In genomic region chr9:105244996-105245719, GRCh38 we compare ENCODE assay signal across 8 cellular contexts. TPM values are rescaled to one million over a fixed set of nuclear protein-coding genes. Genes with fewer than 3 reads are reported as not detected.
A peak's percentile ranks its signal among the peaks of the same experiment; 100 is the strongest.
DNase-seq lines count a peak whose midpoint lies in the region; ATAC-seq and TF ChIP-seq lines count a peak whose summit lies in the region.

No MANE protein-coding gene starts in this region.

- H3K27ac Mint-ChIP-seq in CD4-positive, alpha-beta memory T cell = peak overlapping the region; percentile 89 to 96 (median 92)
- no peak overlapping the region for H3K27ac Mint-ChIP-seq in activated naive CD8-positive, alpha-beta T cell

- peak; percentile 23 for ATAC-seq in Right ventricle myocardium superior (ENCODE audit: poor library complexity)

- no peak for TF ChIP-seq POLR2A in ovary (IDR thresholded peaks at IDR 0.05)

- peak overlapping the region; percentile 31 for H3K27ac ChIP-seq in CD4-positive, alpha-beta memory T cell (ENCODE audit: low read depth, low read length)
- H3K27ac ChIP-seq in SJCRH30 = no peak overlapping the region
- H3K27ac ChIP-seq in ovary = peak overlapping the region; percentile 26 to 39
- H3K27ac ChIP-seq in urinary bladder (ENCODE audit: low read depth) = peak overlapping the region; percentile 87

- peak overlapping the region; percentile 89 to 95 (median 92) for H3K4me3 Mint-ChIP-seq in CD4-positive, alpha-beta memory T cell
- peak overlapping the region; percentile 90 for H3K4me3 Mint-ChIP-seq in activated naive CD8-positive, alpha-beta T cell

- H3K27me3 Mint-ChIP-seq in CD4-positive, alpha-beta memory T cell = peaks cover 2 to 4% of the 10 kb centered on the region in 2 donors
- H3K27me3 Mint-ChIP-seq in activated naive CD8-positive, alpha-beta T cell = no peaks in the 10 kb centered on the region

- peaks cover 8 to 49% (median 20%) of the 10 kb centered on the region in 4 donors for H3K4me1 Mint-ChIP-seq in CD4-positive, alpha-beta memory T cell
- H3K4me1 Mint-ChIP-seq in activated naive CD8-positive, alpha-beta T cell (ENCODE audit: low read depth) = peaks cover 27% of the 10 kb centered on the region

- no peak for TF ChIP-seq EP300 in ovary (IDR thresholded peaks at IDR 0.05)

- H3K9me3 ChIP-seq in CD4-positive, alpha-beta memory T cell (ENCODE audit: control insufficient read depth in 1 of 2, low read length in 2 of 2) = no peaks in the 10 kb centered on the region
- H3K9me3 ChIP-seq in SJCRH30 (replicated peaks) (no peaks in the 10 kb centered on the region), ovary (no peaks in the 10 kb centered on the region)

- no peak for TF ChIP-seq CTCF in GM20000 (IDR thresholded peaks at IDR 0.05; ENCODE audit: extremely low read depth, missing control alignments)
- TF ChIP-seq CTCF in ovary (IDR thresholded peaks at IDR 0.05) = no peak

- intact Hi-C loops in CD4-positive, alpha-beta memory T cell (cut with micrococcal nuclease) = loop anchor here (1.0 to 5.0 kb wide), 10 partner anchors 116 to 497 kb away; partner anchors contain the start of genes FKTN, NIPSNAP3B and TMEM38B
- intact Hi-C loops in Right ventricle myocardium superior (cut with DNase I) = no loop called here
- intact Hi-C loops in ovary (cut with DNase I) = loop anchor here in 2 of 4 donors (5.0 to 10.0 kb wide), 2 partner anchors 253 to 380 kb away; no protein-coding TSS in a partner anchor

- no peaks in the 10 kb centered on the region for H3K27me3 ChIP-seq in CD4-positive, alpha-beta memory T cell (ENCODE audit: insufficient read depth, low read length)
- H3K27me3 ChIP-seq in SJCRH30 (no peaks in the 10 kb centered on the region), ovary (no peaks in the 10 kb centered on the region)

- H3K4me1 ChIP-seq in CD4-positive, alpha-beta memory T cell (ENCODE audit: insufficient read depth, low read length) = peaks cover 20% of the 10 kb centered on the region
- H3K4me1 ChIP-seq in SJCRH30 (peaks cover 9% of the 10 kb centered on the region; the same call in 1 of the 2 replicates), ovary (ENCODE audit: insufficient read depth) (peaks cover 1% of the 10 kb centered on the region), urinary bladder (ENCODE audit: insufficient read depth) (no peaks in the 10 kb centered on the region)

- no peaks in the 10 kb centered on the region for H3K36me3 ChIP-seq in CD4-positive, alpha-beta memory T cell (ENCODE audit: insufficient read depth, low read length)
- H3K36me3 ChIP-seq in SJCRH30 (no peaks in the 10 kb centered on the region), ovary (no peaks in the 10 kb centered on the region), urinary bladder (ENCODE audit: insufficient read depth) (no peaks in the 10 kb centered on the region)

- POLR2A ChIA-PET in CD4-positive, alpha-beta memory T cell (lab: Charles Lee; ENCODE audit: partially characterized antibody) = interaction anchor here (0.7 to 3.0 kb wide), 17 partner anchors 8 to 1151 kb away, joined by 3 to 30 read pairs (median 4); partner anchors contain the start of genes FSD1L, NIPSNAP3A, NIPSNAP3B and SMC2

- peaks cover 0 to 3% of the 10 kb centered on the region in 2 donors for H3K36me3 Mint-ChIP-seq in CD4-positive, alpha-beta memory T cell
- no peaks in the 10 kb centered on the region for H3K36me3 Mint-ChIP-seq in activated naive CD8-positive, alpha-beta T cell

- no peaks in the 10 kb centered on the region for H3K9me3 Mint-ChIP-seq in CD4-positive, alpha-beta memory T cell
- no peaks in the 10 kb centered on the region for H3K9me3 Mint-ChIP-seq in activated naive CD8-positive, alpha-beta T cell (ENCODE audit: low read depth)

- peak; percentile 44 to 73 (median 53) for DNase-seq in CD4-positive, alpha-beta memory T cell
- DNase-seq in GM20000 (ENCODE audit: low spot score) (peak; percentile 48), HuH-7 (ENCODE audit: low spot score) (peak; percentile 54), SJCRH30 (peak; percentile 20 to 53), Right ventricle myocardium superior (peak; percentile 55), ovary (peak; percentile 25 to 58 (median 53))

- WGBS in ovary, 3 donors = 0 to 1% (median 1%) methylated on average over 40 to 53 of the region's 53 CpGs
- under 1% methylated on average over 53 of the region's 53 CpGs for WGBS in urinary bladder

- H3K4me3 ChIP-seq in CD4-positive, alpha-beta memory T cell (ENCODE audit: low read length in 2 of 2) = peak overlapping the region; percentile 18 to 71
- H3K4me3 ChIP-seq in SJCRH30 (peak overlapping the region; percentile 73), ovary (peak overlapping the region; percentile 88), urinary bladder (ENCODE audit: low read depth, low read length) (peak overlapping the region; percentile 90)

- CTCF ChIA-PET in CD4-positive, alpha-beta memory T cell (lab: Charles Lee; ENCODE audit: partially characterized antibody) = interaction anchor here (0.7 to 1.6 kb wide), 8 partner anchors 10 to 171 kb away, joined by 3 to 5 read pairs (median 3); no protein-coding TSS in a partner anchor

RNA-seq across cellular contexts. Expression of gene SLC44A1, which starts 0.7 kb away (rescaled TPM):
- total RNA-seq in CD4-positive, alpha-beta memory T cell = 10 to 100 TPM; 13.7 to 15.2 TPM
- 10 to 100 TPM; 19.6 to 33.3 TPM for polyA plus RNA-seq in CD4-positive, alpha-beta memory T cell
- 17.9 and 18.3 TPM in 2 replicates for total RNA-seq in SJCRH30 (2014; rRNA removed; shearing (Covaris generic))
- 13.5 TPM for total RNA-seq in Right ventricle myocardium superior
- total RNA-seq in ovary = 10 to 100 TPM; 19.1 to 34.7 (median 30.0) TPM
- 10 to 100 TPM in 1 of 2 donors, 1 to 10 TPM in 1; 8.8 to 25.1 TPM for polyA plus RNA-seq in ovary
- total RNA-seq in urinary bladder = 57.4 TPM
- polyA plus RNA-seq in urinary bladder = 24.8 TPM
